9 cellular contexts compared by ENCODE assay signal in the genomic region with DNA sequence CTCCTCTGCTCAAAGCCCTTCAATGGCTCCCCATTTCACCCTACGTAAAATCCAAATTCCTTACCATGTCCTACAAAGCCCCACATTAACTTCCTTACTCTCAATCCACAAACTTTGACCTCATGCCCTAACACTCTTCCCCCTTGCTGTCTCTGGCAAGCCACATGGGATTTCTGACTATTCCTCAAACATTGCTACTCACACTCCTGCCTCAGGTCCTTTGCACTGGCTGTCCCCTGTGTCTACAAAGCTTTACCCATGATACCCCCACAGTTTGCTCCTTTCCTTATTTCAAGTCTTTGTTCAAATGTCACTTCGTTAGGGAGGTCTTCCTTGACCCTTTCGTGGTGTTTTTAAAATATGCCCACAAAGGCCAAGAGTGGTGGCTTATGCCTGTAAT.
"Had no signal": no experiment of that assay in that cellular context is flagged by ENCODE, and none has a peak within 500 bp of the region (broad histone marks: within the 10 kb centered on the region; RNA-seq: fewer than 3 reads in every experiment).

No MANE protein-coding gene starts in this region.

- H3K9me3 ChIP-seq: HAP-1 had no signal

- ATAC-seq: HCT116 had no signal

- H3K36me3 ChIP-seq: HAP-1 had no signal

- H3K4me2 ChIP-seq: KMS-11 had no signal

- H3K27ac ChIP-seq: GM23248, HL-60, KMS-11 had no signal

- H3K4me3 ChIP-seq: GM23248, HAP-1 had no signal

- H3K9ac ChIP-seq: GM23248, KMS-11 had no signal

- H2AFZ ChIP-seq: GM23248 had no signal

- DNase-seq: GM23248, GOT3, H7, IMR-90, KBM-7 had no signal
